8 cellular contexts compared by ENCODE assay signal in the genomic region with DNA sequence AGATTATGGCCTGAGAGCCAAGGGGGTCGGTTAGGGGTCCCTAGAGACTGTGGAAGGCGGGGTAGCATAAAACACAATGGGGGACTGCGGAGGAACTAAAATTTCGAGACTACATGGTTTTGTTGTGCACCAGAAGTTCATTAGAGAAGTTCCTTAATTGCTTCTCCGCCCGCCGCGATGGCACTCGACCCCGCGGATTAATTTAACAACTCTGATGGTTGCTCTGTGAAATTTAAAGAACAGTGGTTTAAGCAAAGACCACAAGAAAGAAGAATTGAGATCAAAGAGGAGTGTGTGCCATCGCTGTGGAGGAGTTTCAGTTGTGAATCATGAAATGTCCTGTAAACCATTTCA. TPM values are rescaled to one million over a fixed set of nuclear protein-coding genes. Genes with fewer than 3 reads are reported as not detected.
DNase-seq lines count a peak whose midpoint lies in the region; ATAC-seq and TF ChIP-seq lines count a peak whose summit lies in the region.

No MANE protein-coding gene starts in this region.

- H3K4me1 ChIP-seq in thoracic aorta (ENCODE audit: control insufficient read depth in 1 of 2, low read depth in 2 of 2) = peaks cover 6 to 14% of the 10 kb centered on the region in 2 donors

- no peaks in the 10 kb centered on the region for H4K20me1 ChIP-seq in SU-DHL-6 (ENCODE audit: low read depth, low read length)

- H3K36me3 ChIP-seq in SU-DHL-6 (ENCODE audit: low read length) (peaks cover 8% of the 10 kb centered on the region; the same call in 1 of the 2 replicates), thoracic aorta (no peaks in the 10 kb centered on the region)

- peaks cover 32% of the 10 kb centered on the region for H3K79me2 ChIP-seq in SU-DHL-6 (ENCODE audit: insufficient read depth, low read length)

- H3K4me1 Mint-ChIP-seq in activated naive CD4-positive, alpha-beta T cell treated with anti-CD3 and anti-CD28 coated beads, Interleukin-2, amount 50 U/mL, for 24 hours = peaks cover 28% of the 10 kb centered on the region
- peaks cover 15% of the 10 kb centered on the region for H3K4me1 Mint-ChIP-seq in glutamatergic neuron (ENCODE audit: low read depth, unreplicated experiment)

- H3K27ac ChIP-seq in SU-DHL-6 (ENCODE audit: low read depth, low read length) (peak overlapping the region; percentile 97), thoracic aorta (no peak overlapping the region)

- no peaks in the 10 kb centered on the region for H3K9me3 Mint-ChIP-seq in activated naive CD4-positive, alpha-beta T cell treated with anti-CD3 and anti-CD28 coated beads, Interleukin-2, amount 50 U/mL, for 24 hours
- peaks cover 10% of the 10 kb centered on the region for H3K9me3 Mint-ChIP-seq in glutamatergic neuron (ENCODE audit: unreplicated experiment)

- H2AFZ ChIP-seq in SU-DHL-6 (ENCODE audit: low read depth, low read length, severe bottlenecking) = peak overlapping the region; percentile 27

- H3K4me3 ChIP-seq in SU-DHL-6 (ENCODE audit: insufficient read depth, low read length, poor library complexity, severe bottlenecking) (no peak overlapping the region), thoracic aorta (peak overlapping the region; percentile 67)

- H3K9me3 ChIP-seq in SU-DHL-6 (ENCODE audit: insufficient read depth, low read length) (no peaks in the 10 kb centered on the region), thoracic aorta (no peaks in the 10 kb centered on the region)

- peaks cover 6% of the 10 kb centered on the region for H3K36me3 Mint-ChIP-seq in activated naive CD4-positive, alpha-beta T cell treated with anti-CD3 and anti-CD28 coated beads, Interleukin-2, amount 50 U/mL, for 24 hours
- no peaks in the 10 kb centered on the region for H3K36me3 Mint-ChIP-seq in glutamatergic neuron (ENCODE audit: unreplicated experiment)

- H3K27me3 ChIP-seq in SU-DHL-6 (ENCODE audit: low read length) (no peaks in the 10 kb centered on the region), thoracic aorta (replicated peaks; ENCODE audit: insufficient read depth) (no peaks in the 10 kb centered on the region)

- peak overlapping the region; percentile 82 for H3K4me3 Mint-ChIP-seq in activated naive CD4-positive, alpha-beta T cell treated with anti-CD3 and anti-CD28 coated beads, Interleukin-2, amount 50 U/mL, for 24 hours
- no peak overlapping the region for H3K4me3 Mint-ChIP-seq in glutamatergic neuron (ENCODE audit: unreplicated experiment)

- DNase-seq in activated naive CD4-positive, alpha-beta T cell (lab: John Stamatoyannopoulos, UW) = no peak
- DNase-seq in glutamatergic neuron (no peak), thoracic aorta (ENCODE audit: low spot score) (no peak), HPDE6-E6E7 (ENCODE audit: extremely low spot score) (no peak)
- DNase-seq in NK-92 treated with Interleukin-12 subunit alpha and Interleukin-12 subunit beta, amount 100 ng/mL, for 24 hours (lab: John Stamatoyannopoulos, UW) = no peak

- ATAC-seq in thoracic aorta (ENCODE audit: insufficient number of reproducible peaks, low FRiP score, low read depth) (no peak), HG03039 (IDR thresholded peaks at IDR 0.05; ENCODE audit: unreplicated experiment) (no peak)

- H3F3A ChIP-seq in SU-DHL-6 (ENCODE audit: insufficient read depth) = peaks cover 40% of the 10 kb centered on the region

- no peaks in the 10 kb centered on the region for H3K27me3 Mint-ChIP-seq in activated naive CD4-positive, alpha-beta T cell treated with anti-CD3 and anti-CD28 coated beads, Interleukin-2, amount 50 U/mL, for 24 hours
- H3K27me3 Mint-ChIP-seq in glutamatergic neuron (ENCODE audit: unreplicated experiment) = peaks cover 13% of the 10 kb centered on the region

- peak overlapping the region; percentile 98; the same call in 1 of the 2 replicates for H3K9ac ChIP-seq in SU-DHL-6 (ENCODE audit: low read length)

- TF ChIP-seq CTCF in SU-DHL-6 (IDR thresholded peaks at IDR 0.05; ENCODE audit: insufficient read depth, low read length, poor library complexity, severe bottlenecking) = no peak
- peak; percentile 56 for TF ChIP-seq CTCF in glutamatergic neuron (IDR thresholded peaks at IDR 0.05; ENCODE audit: partially characterized antibody, unreplicated experiment)
- TF ChIP-seq CTCF in thoracic aorta (IDR thresholded peaks at IDR 0.05) = no peak

- peak overlapping the region; percentile 56 for H3K4me2 ChIP-seq in SU-DHL-6 (ENCODE audit: low read depth, low read length, poor library complexity, severe bottlenecking)

- peak overlapping the region; percentile 95 for H3K27ac Mint-ChIP-seq in activated naive CD4-positive, alpha-beta T cell treated with anti-CD3 and anti-CD28 coated beads, Interleukin-2, amount 50 U/mL, for 24 hours
- no peak overlapping the region for H3K27ac Mint-ChIP-seq in glutamatergic neuron (ENCODE audit: unreplicated experiment)

- no peaks in the 10 kb centered on the region for H3K9me2 ChIP-seq in SU-DHL-6 (replicated peaks; ENCODE audit: insufficient read depth, low read length)

RNA-seq across cellular contexts. Expression of gene CCDC88C, which starts 1.4 kb away (rescaled TPM):
- 68.0 TPM for total RNA-seq in glutamatergic neuron (ENCODE audit: unreplicated experiment)
- 10 to 100 TPM in 1 of 2 donors, 1 to 10 TPM in 1; 3.7 to 11.5 TPM for total RNA-seq in thoracic aorta
